25 cellular contexts compared by ENCODE assay signal in the genomic region with DNA sequence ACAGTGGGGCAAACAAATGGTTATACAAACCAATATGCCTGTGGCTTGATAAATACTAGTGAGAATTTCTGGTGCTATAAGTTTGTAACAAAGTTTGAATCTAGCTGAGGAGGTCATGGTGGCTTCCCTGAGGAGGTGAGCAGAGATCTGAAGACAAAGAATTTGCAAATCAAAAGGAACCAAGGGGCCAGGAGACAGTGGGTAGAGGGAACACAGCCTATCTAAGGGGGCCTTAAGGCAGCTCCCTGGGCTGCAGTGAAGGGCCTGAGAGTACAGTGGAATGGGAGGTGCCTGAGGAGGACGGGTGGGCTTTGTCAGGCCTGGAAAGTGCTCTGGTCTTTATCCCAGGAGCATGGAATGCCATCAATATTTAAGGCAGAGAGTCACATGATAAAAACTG. TPM values are rescaled to one million over a fixed set of nuclear protein-coding genes. Genes with fewer than 3 reads are reported as not detected.
"Had no signal": no experiment of that assay in that cellular context is flagged by ENCODE, and none has a peak within 500 bp of the region (broad histone marks: within the 10 kb centered on the region; RNA-seq: fewer than 3 reads in every experiment).

No MANE protein-coding gene starts in this region.

- DNase-seq: effector CD4-positive, alpha-beta T cell; foreskin melanocyte; heart left ventricle; hippocampal formation; immature natural killer cell; left ventricle myocardium inferior; lower lobe of right lung; midbrain; occipital lobe; psoas muscle; retina; stimulated activated CD4-positive, alpha-beta T cell treated with anti-CD3 and anti-CD28 coated beads, Interleukin-2, amount 100 ng/mL, for 24 hours; stimulated activated CD4-positive, alpha-beta T cell treated with anti-CD3 and anti-CD28 coated beads, Interleukin-4, amount 100 ng/mL, for 4 hours; stimulated activated naive CD4-positive, alpha-beta T cell; stomach; transverse colon had no signal

- H2AFZ ChIP-seq: parathyroid adenoma had no signal

- H3K36me3 ChIP-seq: heart left ventricle, left ventricle myocardium inferior, lower lobe of right lung, stomach, thoracic aorta, transverse colon had no signal

- H3K79me2 ChIP-seq: parathyroid adenoma had no signal

- H3K27ac ChIP-seq: coronary artery, heart left ventricle, left ventricle myocardium inferior, lower lobe of right lung, parathyroid adenoma, psoas muscle, stomach, thoracic aorta, transverse colon had no signal

- H3K36me3 Mint-ChIP-seq: immature natural killer cell; memory B cell; natural killer cell treated with Interleukin-12 subunit alpha and Interleukin-12 subunit beta and Interleukin-15 and Interleukin-18, amount 100 ng/mL, for 72 hours had no signal

- H3K27ac Mint-ChIP-seq: immature natural killer cell; memory B cell; natural killer cell treated with Interleukin-12 subunit alpha and Interleukin-12 subunit beta and Interleukin-15 and Interleukin-18, amount 100 ng/mL, for 72 hours had no signal

- H3K9me3 ChIP-seq: heart left ventricle, lower lobe of right lung, psoas muscle, stomach, thoracic aorta, transverse colon had no signal

- H3K4me1 Mint-ChIP-seq: immature natural killer cell, memory B cell had no signal

- H3K27me3 ChIP-seq: heart left ventricle, stomach, transverse colon had no signal

- H3K27me3 Mint-ChIP-seq: memory B cell; natural killer cell treated with Interleukin-12 subunit alpha and Interleukin-12 subunit beta and Interleukin-15 and Interleukin-18, amount 100 ng/mL, for 72 hours had no signal

- H3K4me1 ChIP-seq: parathyroid adenoma, psoas muscle had no signal

- H3K4me3 ChIP-seq: coronary artery, heart left ventricle, left ventricle myocardium inferior, lower lobe of right lung, psoas muscle, stomach, thoracic aorta, transverse colon had no signal

- H3K9ac ChIP-seq: parathyroid adenoma had no signal

- H3K4me3 Mint-ChIP-seq: immature natural killer cell; memory B cell; natural killer cell treated with Interleukin-12 subunit alpha and Interleukin-12 subunit beta and Interleukin-15 and Interleukin-18, amount 100 ng/mL, for 72 hours had no signal

- ATAC-seq: heart left ventricle; lower lobe of right lung; natural killer cell treated with Interleukin-12 subunit alpha and Interleukin-12 subunit beta and Interleukin-15 and Interleukin-18, amount 100 ng/mL, for 72 hours; psoas muscle; sciatic nerve had no signal

RNA-seq across cellular contexts. Expression of gene RNF133, which starts 21.8 kb away (rescaled TPM):
- total RNA-seq: chondrocyte; natural killer cell treated with Interleukin-12 subunit alpha and Interleukin-12 subunit beta and Interleukin-15 and Interleukin-18, amount 100 ng/mL, for 72 hours had no signal
- polyA plus RNA-seq: esophagus, immature natural killer cell, keratinocyte, psoas muscle, stomach had no signal

RNA-seq across cellular contexts. Expression of gene RNF148, which starts 25.6 kb away (rescaled TPM):
- total RNA-seq: chondrocyte; left ventricle myocardium inferior; natural killer cell treated with Interleukin-12 subunit alpha and Interleukin-12 subunit beta and Interleukin-15 and Interleukin-18, amount 100 ng/mL, for 72 hours; psoas muscle had no signal
- polyA plus RNA-seq: immature natural killer cell, keratinocyte had no signal
